1 cellular context compared by ENCODE assay signal in the genomic region with DNA sequence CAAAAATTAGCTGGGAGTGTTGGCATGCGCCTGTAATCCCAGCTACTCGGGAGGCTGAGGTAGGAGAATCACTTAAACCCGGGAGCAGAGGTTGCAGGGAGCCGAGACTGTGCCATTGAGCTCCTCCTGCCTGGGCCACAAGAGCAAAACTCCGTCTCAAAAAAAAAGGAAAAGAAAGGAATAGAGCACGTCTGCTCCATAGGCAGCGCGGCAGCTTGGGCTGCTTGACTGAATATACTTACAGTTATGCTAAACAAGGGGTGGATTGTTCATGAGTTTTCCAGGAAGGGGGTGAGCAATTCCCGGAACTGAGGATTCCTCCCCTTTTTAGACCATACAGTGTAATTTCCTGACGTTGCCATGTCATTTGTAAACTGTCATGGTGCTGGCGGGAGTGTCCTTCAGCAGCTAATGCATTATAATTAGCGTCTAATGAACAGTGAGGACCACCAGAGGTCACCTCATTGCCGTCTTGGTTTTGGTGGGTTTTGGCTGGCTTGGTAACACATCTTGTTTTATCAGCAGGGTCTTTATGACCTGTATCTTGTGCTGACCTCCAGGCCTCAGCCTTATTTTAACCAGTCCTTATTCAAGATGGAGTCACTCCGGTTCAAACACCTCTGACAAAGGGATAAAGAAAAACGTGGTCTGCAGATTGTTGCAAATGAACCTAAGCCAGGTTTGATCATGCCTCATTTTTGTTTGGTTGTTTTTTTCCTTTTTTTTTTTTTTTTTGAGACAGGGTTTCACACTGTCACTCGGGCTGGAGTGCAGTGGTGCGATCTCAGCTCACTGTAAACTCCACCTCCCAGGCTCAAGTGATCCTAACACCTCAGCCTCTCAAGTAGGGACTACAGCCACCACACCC.
TF ChIP-seq lines count a peak whose summit lies in the region.

No MANE protein-coding gene starts in this region.

TF ChIP-seq in K562, 482 proteins besides CTCF, POLR2A, EP300 and RAD21 (continued from another document and continues in another):
- TF ChIP-seq ZFP91 (CRISPR knock-in tag; IDR thresholded peaks at IDR 0.05) (no peak), GTF2A2 (tag; IDR thresholded peaks at IDR 0.05) (peak; percentile 100), PHF20 (IDR thresholded peaks at IDR 0.05; ENCODE audit: partially characterized antibody) (no peak), TARDBP (IDR thresholded peaks at IDR 0.05) (no peak), ZNF324 (CRISPR knock-in tag; IDR thresholded peaks at IDR 0.05) (peak; percentile 96), ZNF695 (CRISPR knock-in tag; IDR thresholded peaks at IDR 0.05) (peak; percentile 98), HDAC1 (IDR thresholded peaks at IDR 0.05) (peak in 1 of 2 experiments; percentile 53; a peak in 1 of 4 replicates), CHD4 (IDR thresholded peaks at IDR 0.05; ENCODE audit: insufficient read depth, insufficient replicate concordance, low read depth, low read length, poor library complexity, severe bottlenecking) (no peak), TFE3 (CRISPR knock-in tag; IDR thresholded peaks at IDR 0.05) (peak; percentile 91), MBD2 (IDR thresholded peaks at IDR 0.05; ENCODE audit: borderline replicate concordance, low read depth) (peak; percentile 29; the same call in 1 of the 2 replicates), GABPB1 (CRISPR knock-in tag; IDR thresholded peaks at IDR 0.05) (0 out of 2 replicates have a peak, but pooled peaks have one; percentile 34), PCBP2 (IDR thresholded peaks at IDR 0.05; ENCODE audit: low read depth, low read length, poor library complexity, severe bottlenecking) (no peak), CC2D1A (IDR thresholded peaks at IDR 0.05) (peak; percentile 96), ZNF274 (IDR thresholded peaks at IDR 0.05; ENCODE audit: borderline replicate concordance, low read depth, low read length) (no peak), SMC3 (conservative IDR thresholded peaks at IDR 0.05; ENCODE audit: insufficient read depth, low read depth, low read length) (no peak), PHTF2 (CRISPR knock-in tag; IDR thresholded peaks at IDR 0.05) (peak; percentile 99), SMARCA4 (IDR thresholded peaks at IDR 0.05) (peak; percentile 54), ZNF384 (IDR thresholded peaks at IDR 0.05; ENCODE audit: low read depth, low read length) (no peak), CBX1 (IDR thresholded peaks at IDR 0.05; ENCODE audit: low read depth) (no peak), ZNF140 (CRISPR knock-in tag; IDR thresholded peaks at IDR 0.05) (peak; percentile 99), ZNF584 (CRISPR knock-in tag; IDR thresholded peaks at IDR 0.05; ENCODE audit: low read depth) (peak; percentile 100), VEZF1 (CRISPR knock-in tag; IDR thresholded peaks at IDR 0.05) (peak; percentile 85), ZFP30 (CRISPR knock-in tag; IDR thresholded peaks at IDR 0.05; ENCODE audit: borderline replicate concordance) (no peak; the same call in 1 of the 2 replicates), HNRNPL (IDR thresholded peaks at IDR 0.05; ENCODE audit: low read depth, low read length) (no peak), RHOXF2B (CRISPR knock-in tag; conservative IDR thresholded peaks at IDR 0.05) (peak; percentile 99), RERE (CRISPR knock-in tag; IDR thresholded peaks at IDR 0.05; ENCODE audit: borderline replicate concordance) (no peak), NCOA4 (IDR thresholded peaks at IDR 0.05; ENCODE audit: partially characterized antibody) (no peak), NFATC3 (IDR thresholded peaks at IDR 0.05) (no peak), TOE1 (IDR thresholded peaks at IDR 0.05; ENCODE audit: borderline replicate concordance) (peak; percentile 38; the same call in 1 of the 2 replicates), TOE1 (CRISPR knock-in tag; IDR thresholded peaks at IDR 0.05; ENCODE audit: borderline replicate concordance, low read depth) (no peak), MTA3 (IDR thresholded peaks at IDR 0.05; ENCODE audit: borderline replicate concordance) (peak; percentile 79; the same call in 1 of the 2 replicates), EHMT2 (IDR thresholded peaks at IDR 0.05) (no peak), RBM34 (IDR thresholded peaks at IDR 0.05; ENCODE audit: borderline replicate concordance, insufficient read depth, low read length) (no peak), HDAC8 (tag; IDR thresholded peaks at IDR 0.05) (peak; percentile 100), ZNF551 (CRISPR knock-in tag; IDR thresholded peaks at IDR 0.05) (peak; percentile 91), RBM22 (IDR thresholded peaks at IDR 0.05; ENCODE audit: low read depth, low read length, poor library complexity, severe bottlenecking) (no peak), E2F3 (CRISPR knock-in tag; IDR thresholded peaks at IDR 0.05) (peak; percentile 99), MECOM (CRISPR knock-in tag; IDR thresholded peaks at IDR 0.05) (peak; percentile 100), BDP1 (IDR thresholded peaks at IDR 0.05; ENCODE audit: insufficient read depth, insufficient read length) (no peak), E2F8 (IDR thresholded peaks at IDR 0.05; ENCODE audit: low read depth, partially characterized antibody) (peak; percentile 92)
- TF ChIP-seq, protein P1, sequence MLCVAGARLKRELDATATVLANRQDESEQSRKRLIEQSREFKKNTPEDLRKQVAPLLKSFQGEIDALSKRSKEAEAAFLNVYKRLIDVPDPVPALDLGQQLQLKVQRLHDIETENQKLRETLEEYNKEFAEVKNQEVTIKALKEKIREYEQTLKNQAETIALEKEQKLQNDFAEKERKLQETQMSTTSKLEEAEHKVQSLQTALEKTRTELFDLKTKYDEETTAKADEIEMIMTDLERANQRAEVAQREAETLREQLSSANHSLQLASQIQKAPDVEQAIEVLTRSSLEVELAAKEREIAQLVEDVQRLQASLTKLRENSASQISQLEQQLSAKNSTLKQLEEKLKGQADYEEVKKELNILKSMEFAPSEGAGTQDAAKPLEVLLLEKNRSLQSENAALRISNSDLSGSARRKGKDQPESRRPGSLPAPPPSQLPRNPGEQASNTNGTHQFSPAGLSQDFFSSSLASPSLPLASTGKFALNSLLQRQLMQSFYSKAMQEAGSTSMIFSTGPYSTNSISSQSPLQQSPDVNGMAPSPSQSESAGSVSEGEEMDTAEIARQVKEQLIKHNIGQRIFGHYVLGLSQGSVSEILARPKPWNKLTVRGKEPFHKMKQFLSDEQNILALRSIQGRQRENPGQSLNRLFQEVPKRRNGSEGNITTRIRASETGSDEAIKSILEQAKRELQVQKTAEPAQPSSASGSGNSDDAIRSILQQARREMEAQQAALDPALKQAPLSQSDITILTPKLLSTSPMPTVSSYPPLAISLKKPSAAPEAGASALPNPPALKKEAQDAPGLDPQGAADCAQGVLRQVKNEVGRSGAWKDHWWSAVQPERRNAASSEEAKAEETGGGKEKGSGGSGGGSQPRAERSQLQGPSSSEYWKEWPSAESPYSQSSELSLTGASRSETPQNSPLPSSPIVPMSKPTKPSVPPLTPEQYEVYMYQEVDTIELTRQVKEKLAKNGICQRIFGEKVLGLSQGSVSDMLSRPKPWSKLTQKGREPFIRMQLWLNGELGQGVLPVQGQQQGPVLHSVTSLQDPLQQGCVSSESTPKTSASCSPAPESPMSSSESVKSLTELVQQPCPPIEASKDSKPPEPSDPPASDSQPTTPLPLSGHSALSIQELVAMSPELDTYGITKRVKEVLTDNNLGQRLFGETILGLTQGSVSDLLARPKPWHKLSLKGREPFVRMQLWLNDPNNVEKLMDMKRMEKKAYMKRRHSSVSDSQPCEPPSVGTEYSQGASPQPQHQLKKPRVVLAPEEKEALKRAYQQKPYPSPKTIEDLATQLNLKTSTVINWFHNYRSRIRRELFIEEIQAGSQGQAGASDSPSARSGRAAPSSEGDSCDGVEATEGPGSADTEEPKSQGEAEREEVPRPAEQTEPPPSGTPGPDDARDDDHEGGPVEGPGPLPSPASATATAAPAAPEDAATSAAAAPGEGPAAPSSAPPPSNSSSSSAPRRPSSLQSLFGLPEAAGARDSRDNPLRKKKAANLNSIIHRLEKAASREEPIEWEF (CRISPR knock-in tag; IDR thresholded peaks at IDR 0.05), result peak; percentile 100
- TF ChIP-seq, protein P2, sequence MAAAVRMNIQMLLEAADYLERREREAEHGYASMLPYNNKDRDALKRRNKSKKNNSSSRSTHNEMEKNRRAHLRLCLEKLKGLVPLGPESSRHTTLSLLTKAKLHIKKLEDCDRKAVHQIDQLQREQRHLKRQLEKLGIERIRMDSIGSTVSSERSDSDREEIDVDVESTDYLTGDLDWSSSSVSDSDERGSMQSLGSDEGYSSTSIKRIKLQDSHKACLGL (CRISPR knock-in tag; IDR thresholded peaks at IDR 0.05; ENCODE audit: borderline replicate concordance, poor library complexity, severe bottlenecking), result peak; percentile 98
